1 cellular context compared by ENCODE assay signal in the genomic region with DNA sequence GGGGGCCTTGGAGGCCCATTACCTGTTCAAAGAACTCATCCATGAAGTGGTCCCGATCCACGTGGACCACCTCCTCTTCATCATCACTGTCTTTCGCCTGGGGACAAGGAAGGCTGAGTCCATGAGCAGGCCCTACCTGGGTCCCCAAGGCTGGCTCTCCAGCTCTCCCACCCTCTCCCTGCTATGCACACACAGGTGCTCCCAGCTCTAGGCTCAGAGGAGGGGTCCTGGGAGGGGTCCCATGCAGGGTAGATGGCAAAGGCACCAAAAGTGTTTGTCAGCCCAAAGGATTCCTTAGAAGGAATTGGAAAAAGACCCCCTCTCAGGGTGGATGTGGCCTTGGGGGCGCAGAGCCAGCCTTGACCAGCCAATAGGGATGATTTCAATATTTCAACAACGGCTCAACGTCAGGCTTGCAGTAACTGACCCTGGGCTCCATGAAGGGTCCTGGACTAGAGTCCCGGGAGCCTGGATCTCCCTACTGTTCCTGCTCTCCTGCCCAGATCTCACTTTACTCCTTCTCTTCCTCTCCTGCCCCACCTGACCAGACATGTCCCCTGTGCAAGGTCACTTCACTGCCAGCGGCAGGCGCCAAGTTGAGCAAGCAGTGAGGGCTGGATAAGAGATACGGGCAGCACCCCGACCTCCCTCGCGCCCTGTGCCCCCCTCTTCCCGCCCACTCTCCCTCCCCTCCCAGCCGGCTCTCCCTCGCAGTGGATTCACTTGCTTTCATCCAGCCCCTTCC.
A peak's percentile ranks its signal among the peaks of the same experiment; 100 is the strongest.
TF ChIP-seq lines count a peak whose summit lies in the region.

No MANE protein-coding gene starts in this region.

TF ChIP-seq in HepG2, 621 proteins besides CTCF, POLR2A, EP300 and RAD21 (continued from another document and continues in another):
- TF ChIP-seq, protein P1, sequence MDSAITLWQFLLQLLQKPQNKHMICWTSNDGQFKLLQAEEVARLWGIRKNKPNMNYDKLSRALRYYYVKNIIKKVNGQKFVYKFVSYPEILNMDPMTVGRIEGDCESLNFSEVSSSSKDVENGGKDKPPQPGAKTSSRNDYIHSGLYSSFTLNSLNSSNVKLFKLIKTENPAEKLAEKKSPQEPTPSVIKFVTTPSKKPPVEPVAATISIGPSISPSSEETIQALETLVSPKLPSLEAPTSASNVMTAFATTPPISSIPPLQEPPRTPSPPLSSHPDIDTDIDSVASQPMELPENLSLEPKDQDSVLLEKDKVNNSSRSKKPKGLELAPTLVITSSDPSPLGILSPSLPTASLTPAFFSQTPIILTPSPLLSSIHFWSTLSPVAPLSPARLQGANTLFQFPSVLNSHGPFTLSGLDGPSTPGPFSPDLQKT (CRISPR knock-in tag; IDR thresholded peaks at IDR 0.05; ENCODE audit: borderline replicate concordance), result no peak
- TF ChIP-seq PAF1 (CRISPR knock-in tag; IDR thresholded peaks at IDR 0.05) (no peak), NFATC3 (CRISPR knock-in tag; IDR thresholded peaks at IDR 0.05) (no peak), DMAP1 (CRISPR knock-in tag; IDR thresholded peaks at IDR 0.05) (no peak; the same call in 1 of the 2 replicates), AFF4 (CRISPR knock-in tag; IDR thresholded peaks at IDR 0.05) (no peak), ETV5 (CRISPR knock-in tag; IDR thresholded peaks at IDR 0.05; ENCODE audit: borderline replicate concordance) (no peak), THRA (CRISPR knock-in tag; IDR thresholded peaks at IDR 0.05; ENCODE audit: borderline replicate concordance) (0 out of 2 replicates have a peak, but pooled peaks have one; percentile 55), KAT8 (CRISPR knock-in tag; IDR thresholded peaks at IDR 0.05) (no peak; the same call in 1 of the 2 replicates), MXD1 (CRISPR knock-in tag; IDR thresholded peaks at IDR 0.05) (no peak), NRL (CRISPR knock-in tag; IDR thresholded peaks at IDR 0.05; ENCODE audit: borderline replicate concordance) (no peak), ZNF746 (CRISPR knock-in tag; IDR thresholded peaks at IDR 0.05) (peak; percentile 93; the same call in 1 of the 2 replicates), GATAD2A (CRISPR knock-in tag; IDR thresholded peaks at IDR 0.05) (peak; percentile 66; the same call in 1 of the 2 replicates), PAXIP1 (CRISPR knock-in tag; conservative IDR thresholded peaks at IDR 0.05) (peak; percentile 60), SMAD1 (CRISPR knock-in tag; IDR thresholded peaks at IDR 0.05; ENCODE audit: borderline replicate concordance, low read depth) (no peak), TEAD2 (CRISPR knock-in tag; IDR thresholded peaks at IDR 0.05) (no peak), HOXD1 (CRISPR knock-in tag; IDR thresholded peaks at IDR 0.05) (0 out of 2 replicates have a peak, but pooled peaks have one; percentile 41), PHF8 (CRISPR knock-in tag; IDR thresholded peaks at IDR 0.05) (peak; percentile 16; the same call in 1 of the 2 replicates), ZFP90 (CRISPR knock-in tag; IDR thresholded peaks at IDR 0.05; ENCODE audit: borderline replicate concordance) (no peak), ATF1 (CRISPR knock-in tag; IDR thresholded peaks at IDR 0.05) (no peak), AGO2 (optimal IDR thresholded peaks at IDR 0.05; ENCODE audit: low read depth, low read length) (no peak)
- TF ChIP-seq, protein P2, sequence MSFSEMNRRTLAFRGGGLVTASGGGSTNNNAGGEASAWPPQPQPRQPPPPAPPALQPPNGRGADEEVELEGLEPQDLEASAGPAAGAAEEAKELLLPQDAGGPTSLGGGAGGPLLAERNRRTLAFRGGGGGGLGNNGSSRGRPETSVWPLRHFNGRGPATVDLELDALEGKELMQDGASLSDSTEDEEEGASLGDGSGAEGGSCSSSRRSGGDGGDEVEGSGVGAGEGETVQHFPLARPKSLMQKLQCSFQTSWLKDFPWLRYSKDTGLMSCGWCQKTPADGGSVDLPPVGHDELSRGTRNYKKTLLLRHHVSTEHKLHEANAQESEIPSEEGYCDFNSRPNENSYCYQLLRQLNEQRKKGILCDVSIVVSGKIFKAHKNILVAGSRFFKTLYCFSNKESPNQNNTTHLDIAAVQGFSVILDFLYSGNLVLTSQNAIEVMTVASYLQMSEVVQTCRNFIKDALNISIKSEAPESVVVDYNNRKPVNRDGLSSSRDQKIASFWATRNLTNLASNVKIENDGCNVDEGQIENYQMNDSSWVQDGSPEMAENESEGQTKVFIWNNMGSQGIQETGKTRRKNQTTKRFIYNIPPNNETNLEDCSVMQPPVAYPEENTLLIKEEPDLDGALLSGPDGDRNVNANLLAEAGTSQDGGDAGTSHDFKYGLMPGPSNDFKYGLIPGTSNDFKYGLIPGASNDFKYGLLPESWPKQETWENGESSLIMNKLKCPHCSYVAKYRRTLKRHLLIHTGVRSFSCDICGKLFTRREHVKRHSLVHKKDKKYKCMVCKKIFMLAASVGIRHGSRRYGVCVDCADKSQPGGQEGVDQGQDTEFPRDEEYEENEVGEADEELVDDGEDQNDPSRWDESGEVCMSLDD (CRISPR knock-in tag; IDR thresholded peaks at IDR 0.05; ENCODE audit: borderline replicate concordance), result peak; percentile 90; the same call in 1 of the 2 replicates
- TF ChIP-seq, protein P3, sequence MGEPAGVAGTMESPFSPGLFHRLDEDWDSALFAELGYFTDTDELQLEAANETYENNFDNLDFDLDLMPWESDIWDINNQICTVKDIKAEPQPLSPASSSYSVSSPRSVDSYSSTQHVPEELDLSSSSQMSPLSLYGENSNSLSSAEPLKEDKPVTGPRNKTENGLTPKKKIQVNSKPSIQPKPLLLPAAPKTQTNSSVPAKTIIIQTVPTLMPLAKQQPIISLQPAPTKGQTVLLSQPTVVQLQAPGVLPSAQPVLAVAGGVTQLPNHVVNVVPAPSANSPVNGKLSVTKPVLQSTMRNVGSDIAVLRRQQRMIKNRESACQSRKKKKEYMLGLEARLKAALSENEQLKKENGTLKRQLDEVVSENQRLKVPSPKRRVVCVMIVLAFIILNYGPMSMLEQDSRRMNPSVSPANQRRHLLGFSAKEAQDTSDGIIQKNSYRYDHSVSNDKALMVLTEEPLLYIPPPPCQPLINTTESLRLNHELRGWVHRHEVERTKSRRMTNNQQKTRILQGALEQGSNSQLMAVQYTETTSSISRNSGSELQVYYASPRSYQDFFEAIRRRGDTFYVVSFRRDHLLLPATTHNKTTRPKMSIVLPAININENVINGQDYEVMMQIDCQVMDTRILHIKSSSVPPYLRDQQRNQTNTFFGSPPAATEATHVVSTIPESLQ (CRISPR knock-in tag; conservative IDR thresholded peaks at IDR 0.05), result no peak
- TF ChIP-seq, protein P4, sequence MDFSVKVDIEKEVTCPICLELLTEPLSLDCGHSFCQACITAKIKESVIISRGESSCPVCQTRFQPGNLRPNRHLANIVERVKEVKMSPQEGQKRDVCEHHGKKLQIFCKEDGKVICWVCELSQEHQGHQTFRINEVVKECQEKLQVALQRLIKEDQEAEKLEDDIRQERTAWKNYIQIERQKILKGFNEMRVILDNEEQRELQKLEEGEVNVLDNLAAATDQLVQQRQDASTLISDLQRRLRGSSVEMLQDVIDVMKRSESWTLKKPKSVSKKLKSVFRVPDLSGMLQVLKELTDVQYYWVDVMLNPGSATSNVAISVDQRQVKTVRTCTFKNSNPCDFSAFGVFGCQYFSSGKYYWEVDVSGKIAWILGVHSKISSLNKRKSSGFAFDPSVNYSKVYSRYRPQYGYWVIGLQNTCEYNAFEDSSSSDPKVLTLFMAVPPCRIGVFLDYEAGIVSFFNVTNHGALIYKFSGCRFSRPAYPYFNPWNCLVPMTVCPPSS (IDR thresholded peaks at IDR 0.05), result no peak
- TF ChIP-seq, protein P5, sequence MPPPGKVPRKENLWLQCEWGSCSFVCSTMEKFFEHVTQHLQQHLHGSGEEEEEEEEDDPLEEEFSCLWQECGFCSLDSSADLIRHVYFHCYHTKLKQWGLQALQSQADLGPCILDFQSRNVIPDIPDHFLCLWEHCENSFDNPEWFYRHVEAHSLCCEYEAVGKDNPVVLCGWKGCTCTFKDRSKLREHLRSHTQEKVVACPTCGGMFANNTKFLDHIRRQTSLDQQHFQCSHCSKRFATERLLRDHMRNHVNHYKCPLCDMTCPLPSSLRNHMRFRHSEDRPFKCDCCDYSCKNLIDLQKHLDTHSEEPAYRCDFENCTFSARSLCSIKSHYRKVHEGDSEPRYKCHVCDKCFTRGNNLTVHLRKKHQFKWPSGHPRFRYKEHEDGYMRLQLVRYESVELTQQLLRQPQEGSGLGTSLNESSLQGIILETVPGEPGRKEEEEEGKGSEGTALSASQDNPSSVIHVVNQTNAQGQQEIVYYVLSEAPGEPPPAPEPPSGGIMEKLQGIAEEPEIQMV (CRISPR knock-in tag; IDR thresholded peaks at IDR 0.05; ENCODE audit: low read depth), result peak; percentile 40; the same call in 1 of the 2 replicates
- TF ChIP-seq, protein P6, sequence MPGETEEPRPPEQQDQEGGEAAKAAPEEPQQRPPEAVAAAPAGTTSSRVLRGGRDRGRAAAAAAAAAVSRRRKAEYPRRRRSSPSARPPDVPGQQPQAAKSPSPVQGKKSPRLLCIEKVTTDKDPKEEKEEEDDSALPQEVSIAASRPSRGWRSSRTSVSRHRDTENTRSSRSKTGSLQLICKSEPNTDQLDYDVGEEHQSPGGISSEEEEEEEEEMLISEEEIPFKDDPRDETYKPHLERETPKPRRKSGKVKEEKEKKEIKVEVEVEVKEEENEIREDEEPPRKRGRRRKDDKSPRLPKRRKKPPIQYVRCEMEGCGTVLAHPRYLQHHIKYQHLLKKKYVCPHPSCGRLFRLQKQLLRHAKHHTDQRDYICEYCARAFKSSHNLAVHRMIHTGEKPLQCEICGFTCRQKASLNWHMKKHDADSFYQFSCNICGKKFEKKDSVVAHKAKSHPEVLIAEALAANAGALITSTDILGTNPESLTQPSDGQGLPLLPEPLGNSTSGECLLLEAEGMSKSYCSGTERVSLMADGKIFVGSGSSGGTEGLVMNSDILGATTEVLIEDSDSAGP (CRISPR knock-in tag; IDR thresholded peaks at IDR 0.05; ENCODE audit: borderline replicate concordance), result no peak
- TF ChIP-seq, protein P7, sequence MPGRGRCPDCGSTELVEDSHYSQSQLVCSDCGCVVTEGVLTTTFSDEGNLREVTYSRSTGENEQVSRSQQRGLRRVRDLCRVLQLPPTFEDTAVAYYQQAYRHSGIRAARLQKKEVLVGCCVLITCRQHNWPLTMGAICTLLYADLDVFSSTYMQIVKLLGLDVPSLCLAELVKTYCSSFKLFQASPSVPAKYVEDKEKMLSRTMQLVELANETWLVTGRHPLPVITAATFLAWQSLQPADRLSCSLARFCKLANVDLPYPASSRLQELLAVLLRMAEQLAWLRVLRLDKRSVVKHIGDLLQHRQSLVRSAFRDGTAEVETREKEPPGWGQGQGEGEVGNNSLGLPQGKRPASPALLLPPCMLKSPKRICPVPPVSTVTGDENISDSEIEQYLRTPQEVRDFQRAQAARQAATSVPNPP (CRISPR knock-in tag; IDR thresholded peaks at IDR 0.05), result no peak
